21 cellular contexts compared by ENCODE assay signal in the genomic region with DNA sequence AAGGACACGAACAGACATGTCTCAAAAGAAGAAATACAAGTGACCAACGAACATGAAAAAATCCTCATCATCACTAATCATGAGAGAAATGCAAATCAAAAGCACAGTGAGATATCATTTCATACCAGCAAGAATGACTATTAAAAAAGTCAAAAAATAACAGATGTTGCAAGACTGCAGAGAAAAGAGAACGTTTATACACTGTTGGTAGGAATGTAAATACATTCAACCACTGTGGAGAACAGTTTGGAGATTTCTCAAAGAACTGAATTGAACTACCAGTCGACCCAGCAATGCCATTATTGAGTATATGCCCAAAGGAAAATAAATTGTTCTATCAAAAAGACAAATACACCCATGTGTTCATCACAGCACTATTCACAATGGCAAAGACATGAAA.
"Had no signal": no experiment of that assay in that cellular context is flagged by ENCODE, and none has a peak within 500 bp of the region (broad histone marks: within the 10 kb centered on the region; RNA-seq: fewer than 3 reads in every experiment).

No MANE protein-coding gene starts in this region.

- DNase-seq: cortex of kidney; effector memory CD8-positive, alpha-beta T cell; foreskin melanocyte; hypothalamus; immature natural killer cell; left ventricle myocardium superior; lower lobe of right lung; naive thymus-derived CD8-positive, alpha-beta T cell; nephron progenitor cell; right lobe of liver; small intestine; stimulated activated CD4-positive, alpha-beta T cell treated with anti-CD3 and anti-CD28 coated beads, Interleukin-15, amount 100 ng/mL, for 24 hours; stimulated activated CD4-positive, alpha-beta T cell treated with anti-CD3 and anti-CD28 coated beads, Interleukin-2, amount 100 ng/mL, for 48 hours; stimulated activated naive B cell treated with anti-CD40 and anti-IgM and Interleukin-4, amounts not matched to agents 10 μg/mL and 1 μg/mL and 100 μg/mL, for 72 hours; upper lobe of left lung had no signal

- H3K9ac ChIP-seq: parathyroid adenoma had no signal

- H3K4me3 ChIP-seq: lower lobe of right lung, right lobe of liver, thoracic aorta, tibial nerve, upper lobe of left lung had no signal

- H3K79me2 ChIP-seq: parathyroid adenoma had no signal

- H3K27me3 ChIP-seq: neutrophil, right lobe of liver, tibial nerve, upper lobe of left lung had no signal

- ATAC-seq: effector memory CD8-positive, alpha-beta T cell; left ventricle myocardium superior; lower lobe of right lung; naive thymus-derived CD8-positive, alpha-beta T cell; right lobe of liver; stimulated activated naive B cell treated with anti-CD40 and anti-IgM and Interleukin-4, amounts not matched to agents 10 μg/mL and 1 μg/mL and 100 μg/mL, for 72 hours had no signal

- H3K4me1 ChIP-seq: parathyroid adenoma had no signal

- H3K9me3 ChIP-seq: lower lobe of right lung, neutrophil, right lobe of liver, thoracic aorta, tibial nerve, upper lobe of left lung had no signal

- H3K27ac ChIP-seq: lower lobe of right lung, neutrophil, parathyroid adenoma, right lobe of liver, thoracic aorta, tibial nerve, upper lobe of left lung had no signal

- H2AFZ ChIP-seq: parathyroid adenoma had no signal

- FAIRE-seq: keratinocyte, small intestine, urothelium cell line had no signal

- H3K36me3 ChIP-seq: lower lobe of right lung, neutrophil, right lobe of liver, thoracic aorta, tibial nerve, upper lobe of left lung had no signal
